ENCODE assay signal across 8 cellular contexts in genomic region chr5:176416965-176417364, GRCh38. TPM values are rescaled to one million over a fixed set of nuclear protein-coding genes. Genes with fewer than 3 reads are reported as not detected.
DNase-seq lines count a peak whose midpoint lies in the region; ATAC-seq and TF ChIP-seq lines count a peak whose summit lies in the region.

No MANE protein-coding gene starts in this region.

- intact Hi-C loops in ovary (cut with DNase I) = loop anchor here in 2 of 4 donors (1.0 to 10.0 kb wide), 3 partner anchors 31 to 230 kb away; partner anchors contain the start of genes CDHR2 (in 1 of the 2), FAF2 (in 1 of the 2) and TSPAN17 (in 1 of the 2)

- peak overlapping the region; percentile 32 for H3K9ac ChIP-seq in NT2/D1 (ENCODE audit: insufficient read length, low read depth)

- POLR2A ChIA-PET in CD8-positive, alpha-beta memory T cell (lab: Charles Lee) = interaction anchor here (0.5 to 2.2 kb wide), 7 partner anchors 31 to 180 kb away, joined by 3 to 24 read pairs (median 7); partner anchors contain the start of genes FAF2 and RNF44

- 62 to 64% (median 63%) methylated on average over 11 of the region's 11 CpGs for WGBS in ovary, 3 donors

- CTCF ChIA-PET in CD8-positive, alpha-beta memory T cell (lab: Charles Lee) = interaction anchor here (0.6 to 4.9 kb wide), 28 partner anchors 10 to 243 kb away, joined by 3 to 67 read pairs (median 4); partner anchors contain the start of genes FAF2, RNF44 and TSPAN17

- no peaks in the 10 kb centered on the region for H3K9me3 Mint-ChIP-seq in CD8-positive, alpha-beta memory T cell
- H3K9me3 Mint-ChIP-seq in effector memory CD8-positive, alpha-beta T cell = no peaks in the 10 kb centered on the region

- H3K4me1 Mint-ChIP-seq in CD8-positive, alpha-beta memory T cell = peaks cover 36 to 46% (median 38%) of the 10 kb centered on the region in 3 donors
- peaks cover 30 to 33% of the 10 kb centered on the region in 2 donors for H3K4me1 Mint-ChIP-seq in effector memory CD8-positive, alpha-beta T cell (ENCODE audit: low read depth in 2 of 2)

- no peak for TF ChIP-seq POLR2A in ovary (IDR thresholded peaks at IDR 0.05)

- no peak for DNase-seq in CD8-positive, alpha-beta memory T cell
- DNase-seq in NT2/D1 (ENCODE audit: low read depth, low spot score) (no peak), ovary (no peak), ureter (ENCODE audit: low spot score) (no peak), putamen (ENCODE audit: low spot score) (no peak), superior temporal gyrus (ENCODE audit: extremely low spot score) (no peak)
- DNase-seq in effector memory CD8-positive, alpha-beta T cell = no peak

- no peaks in the 10 kb centered on the region for H3K27me3 Mint-ChIP-seq in CD8-positive, alpha-beta memory T cell
- H3K27me3 Mint-ChIP-seq in effector memory CD8-positive, alpha-beta T cell = no peaks in the 10 kb centered on the region

- no peak for TF ChIP-seq CTCF in ovary (IDR thresholded peaks at IDR 0.05)

- H3K4me1 ChIP-seq in CD8-positive, alpha-beta memory T cell (ENCODE audit: insufficient read depth, low read length) = peaks cover 25% of the 10 kb centered on the region
- H3K4me1 ChIP-seq in NT2/D1 (ENCODE audit: insufficient read depth, insufficient read length) (peaks cover 3% of the 10 kb centered on the region), ovary (ENCODE audit: insufficient read depth) (peaks cover 8% of the 10 kb centered on the region)

- TF ChIP-seq EP300 in ovary (IDR thresholded peaks at IDR 0.05) = no peak

- H3K27ac ChIP-seq in CD8-positive, alpha-beta memory T cell (ENCODE audit: low read depth, low read length) = no peak overlapping the region
- peak overlapping the region; percentile 2 to 71 for H3K27ac ChIP-seq in ovary

- H3K27me3 ChIP-seq in CD8-positive, alpha-beta memory T cell (ENCODE audit: insufficient read depth, low read length, poor library complexity, severe bottlenecking) = no peaks in the 10 kb centered on the region
- peaks cover 9% of the 10 kb centered on the region for H3K27me3 ChIP-seq in NT2/D1 (ENCODE audit: insufficient read depth, insufficient read length)
- H3K27me3 ChIP-seq in ovary = no peaks in the 10 kb centered on the region

- peaks cover 0 to 3% (median 0%) of the 10 kb centered on the region in 3 donors for H3K36me3 Mint-ChIP-seq in CD8-positive, alpha-beta memory T cell
- H3K36me3 Mint-ChIP-seq in effector memory CD8-positive, alpha-beta T cell (ENCODE audit: insufficient read depth) = peaks cover 21% of the 10 kb centered on the region

- H3K4me3 Mint-ChIP-seq in CD8-positive, alpha-beta memory T cell = peak overlapping the region; percentile 71 to 85 (median 75)
- peak overlapping the region; percentile 64 to 65 for H3K4me3 Mint-ChIP-seq in effector memory CD8-positive, alpha-beta T cell

- ATAC-seq in effector memory CD8-positive, alpha-beta T cell (replicated peaks) = no peak
- ATAC-seq in GM21381 (IDR thresholded peaks at IDR 0.05; ENCODE audit: unreplicated experiment) = no peak

- no peaks in the 10 kb centered on the region for H3K9me3 ChIP-seq in CD8-positive, alpha-beta memory T cell (ENCODE audit: low read length)
- H3K9me3 ChIP-seq in NT2/D1 (ENCODE audit: insufficient read depth, low read length) (peaks cover 28% of the 10 kb centered on the region), ovary (no peaks in the 10 kb centered on the region)

- peak overlapping the region; percentile 48 for H3K4me3 ChIP-seq in CD8-positive, alpha-beta memory T cell (ENCODE audit: low read length)
- no peak overlapping the region for H3K4me3 ChIP-seq in NT2/D1 (ENCODE audit: insufficient read length, low read depth)
- peak overlapping the region; percentile 100 for H3K4me3 ChIP-seq in ovary

- peak overlapping the region in 7 of 8 donors; percentile 72 to 90 (median 80) for H3K27ac Mint-ChIP-seq in CD8-positive, alpha-beta memory T cell
- peak overlapping the region; percentile 91 to 92 for H3K27ac Mint-ChIP-seq in effector memory CD8-positive, alpha-beta T cell

- no peaks in the 10 kb centered on the region for H3K36me3 ChIP-seq in CD8-positive, alpha-beta memory T cell (ENCODE audit: insufficient read depth, low read length)
- H3K36me3 ChIP-seq in NT2/D1 (ENCODE audit: insufficient read depth, insufficient read length, low read length) (peaks cover 4% of the 10 kb centered on the region), ovary (no peaks in the 10 kb centered on the region)

RNA-seq across cellular contexts. Expression of gene CLTB, which starts 0.6 kb away (rescaled TPM):
- 10 to 100 TPM; 62.0 to 66.4 TPM for total RNA-seq in CD8-positive, alpha-beta memory T cell
- 96.3 TPM for polyA plus RNA-seq in CD8-positive, alpha-beta memory T cell
- total RNA-seq in ovary = 100 to 1,000 TPM in 5 of 7 donors, 10 to 100 TPM in 2; 79.7 to 138 (median 115) TPM
- polyA plus RNA-seq in ovary = 100 to 1,000 TPM in 1 of 2 donors, 10 to 100 TPM in 1; 35.9 to 104 TPM
- 66.1 TPM for total RNA-seq in ureter

RNA-seq across cellular contexts. Expression of gene HIGD2A, which starts 28.4 kb away (rescaled TPM):
- total RNA-seq in CD8-positive, alpha-beta memory T cell = 100 to 1,000 TPM in 1 of 2 experiments, 10 to 100 TPM in 1; 98.3 to 101 TPM
- 221 TPM for polyA plus RNA-seq in CD8-positive, alpha-beta memory T cell
- total RNA-seq in ovary (100 to 1,000 TPM in 4 of 7 donors, 10 to 100 TPM in 3; 64.3 to 131 (median 100) TPM), ureter (145 TPM)
- polyA plus RNA-seq in ovary = 100 to 1,000 TPM in 1 of 2 donors, 10 to 100 TPM in 1; 76.6 to 117 TPM

RNA-seq across cellular contexts. Expression of gene NOP16, which starts 28.6 kb away (rescaled TPM):
- total RNA-seq in CD8-positive, alpha-beta memory T cell = 100 to 1,000 TPM; 157 to 160 TPM
- 33.5 TPM for polyA plus RNA-seq in CD8-positive, alpha-beta memory T cell
- 10 to 100 TPM in 6 of 7 donors, 1 to 10 TPM in 1; 8.9 to 27.0 (median 17.9) TPM for total RNA-seq in ovary
- 10 to 100 TPM; 11.1 to 12.1 TPM for polyA plus RNA-seq in ovary
- total RNA-seq in ureter = 26.6 TPM

RNA-seq across cellular contexts. Expression of gene FAF2, which starts 31.2 kb away (rescaled TPM):
- total RNA-seq in CD8-positive, alpha-beta memory T cell = 10 to 100 TPM; 45.1 to 45.2 TPM
- polyA plus RNA-seq in CD8-positive, alpha-beta memory T cell = 13.5 TPM
- 10 to 100 TPM; 17.2 to 46.7 (median 34.4) TPM for total RNA-seq in ovary
- 10 to 100 TPM; 18.0 to 41.2 TPM for polyA plus RNA-seq in ovary
- total RNA-seq in ureter = 50.1 TPM

RNA-seq across cellular contexts. Expression of gene ARL10, which starts 51.7 kb away (rescaled TPM):
- total RNA-seq in CD8-positive, alpha-beta memory T cell = 10 to 100 TPM; 12.9 to 14.0 TPM
- 2.1 TPM for polyA plus RNA-seq in CD8-positive, alpha-beta memory T cell
- total RNA-seq in ovary (10 to 100 TPM in 5 of 7 donors, 1 to 10 TPM in 2; 4.0 to 26.7 (median 19.1) TPM), ureter (9.3 TPM)
- 1 to 10 TPM; 8.4 TPM for polyA plus RNA-seq in ovary
